ENCODE assay signal across 1 cellular context in the genomic region with DNA sequence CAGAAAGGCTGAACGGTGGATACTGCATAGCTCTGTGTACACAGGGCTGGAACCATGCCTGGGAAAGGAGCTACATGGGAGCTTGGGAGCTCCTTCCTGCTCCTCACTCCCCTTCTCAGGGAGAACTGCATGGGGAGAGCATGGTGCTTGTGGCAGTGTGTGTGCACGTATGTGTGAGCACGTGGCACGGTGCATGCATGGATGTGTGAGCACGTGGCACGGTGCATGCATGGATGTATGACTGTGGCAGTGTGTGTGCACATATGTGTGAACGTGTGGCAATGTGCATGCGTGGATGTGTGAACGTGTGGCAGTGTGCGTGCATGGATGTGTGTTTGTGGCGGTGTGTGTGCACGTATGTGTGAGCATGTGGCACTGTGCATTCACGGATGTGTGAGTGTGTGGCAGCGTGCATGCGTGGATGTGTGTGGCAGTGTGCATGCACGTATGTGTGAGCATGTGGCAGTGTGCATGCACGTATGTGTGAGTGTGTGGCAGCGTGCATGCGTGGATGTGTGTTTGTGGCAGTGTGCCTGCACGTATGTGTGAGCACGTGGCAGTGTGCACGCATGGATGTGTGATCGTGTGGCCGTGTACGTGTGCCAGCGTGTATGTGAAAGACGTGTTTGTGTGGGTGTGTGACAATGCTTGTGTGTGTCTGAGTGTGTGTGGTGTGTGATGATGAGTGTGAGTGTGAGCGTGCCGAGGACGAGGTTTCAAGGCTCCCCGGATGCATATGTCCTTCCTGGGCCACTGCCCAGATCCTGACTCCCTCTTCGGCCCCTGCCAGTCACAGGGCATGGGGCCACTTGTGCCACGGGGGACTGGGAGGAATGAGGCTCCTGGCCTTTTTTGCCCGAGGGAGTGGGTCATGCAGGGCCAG.
TF ChIP-seq lines count a peak whose summit lies in the region.

No MANE protein-coding gene starts in this region.

TF ChIP-seq in HepG2, 621 proteins besides CTCF, POLR2A, EP300 and RAD21 (continued from another document):
- TF ChIP-seq NCOA5 (CRISPR knock-in tag; IDR thresholded peaks at IDR 0.05) (no peak), ZNF232 (CRISPR knock-in tag; IDR thresholded peaks at IDR 0.05; ENCODE audit: borderline replicate concordance) (no peak), HDAC6 (IDR thresholded peaks at IDR 0.05; ENCODE audit: low read depth, low read length) (no peak), ZNF367 (CRISPR knock-in tag; IDR thresholded peaks at IDR 0.05; ENCODE audit: borderline replicate concordance) (no peak), MNT (IDR thresholded peaks at IDR 0.05) (peak; percentile 94), FOXC1 (CRISPR knock-in tag; IDR thresholded peaks at IDR 0.05; ENCODE audit: borderline replicate concordance) (no peak), ZNF263 (CRISPR knock-in tag; IDR thresholded peaks at IDR 0.05) (no peak), ATF2 (CRISPR knock-in tag; IDR thresholded peaks at IDR 0.05) (no peak), CEBPZ (IDR thresholded peaks at IDR 0.05; ENCODE audit: low read length) (no peak), SP1 (IDR thresholded peaks at IDR 0.05) (peak; percentile 47; the same call in 1 of the 2 replicates), SP1 (CRISPR knock-in tag; IDR thresholded peaks at IDR 0.05) (no peak), KDM5A (IDR thresholded peaks at IDR 0.05; ENCODE audit: borderline replicate concordance, low read length) (no peak), ATM (IDR thresholded peaks at IDR 0.05; ENCODE audit: borderline replicate concordance) (no peak), CAMTA2 (CRISPR knock-in tag; IDR thresholded peaks at IDR 0.05; ENCODE audit: borderline replicate concordance) (no peak), FOXA1 (IDR thresholded peaks at IDR 0.05) (peak; percentile 13; the same call in 1 of the 2 replicates), FOXA1 (CRISPR knock-in tag; IDR thresholded peaks at IDR 0.05) (no peak), SMAD9 (CRISPR knock-in tag; IDR thresholded peaks at IDR 0.05) (no peak), ZNF720 (CRISPR knock-in tag; IDR thresholded peaks at IDR 0.05) (no peak)
- TF ChIP-seq, protein P1, sequence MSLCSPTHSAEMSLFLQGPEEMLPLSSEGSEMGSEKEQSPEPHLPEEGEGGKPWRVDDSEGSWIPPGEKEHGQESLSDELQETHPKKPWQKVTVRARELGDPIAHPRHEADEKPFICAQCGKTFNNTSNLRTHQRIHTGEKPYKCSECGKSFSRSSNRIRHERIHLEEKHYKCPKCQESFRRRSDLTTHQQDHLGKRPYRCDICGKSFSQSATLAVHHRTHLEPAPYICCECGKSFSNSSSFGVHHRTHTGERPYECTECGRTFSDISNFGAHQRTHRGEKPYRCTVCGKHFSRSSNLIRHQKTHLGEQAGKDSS (CRISPR knock-in tag; IDR thresholded peaks at IDR 0.05; ENCODE audit: borderline replicate concordance, low read depth) = no peak
- TF ChIP-seq, protein P2, sequence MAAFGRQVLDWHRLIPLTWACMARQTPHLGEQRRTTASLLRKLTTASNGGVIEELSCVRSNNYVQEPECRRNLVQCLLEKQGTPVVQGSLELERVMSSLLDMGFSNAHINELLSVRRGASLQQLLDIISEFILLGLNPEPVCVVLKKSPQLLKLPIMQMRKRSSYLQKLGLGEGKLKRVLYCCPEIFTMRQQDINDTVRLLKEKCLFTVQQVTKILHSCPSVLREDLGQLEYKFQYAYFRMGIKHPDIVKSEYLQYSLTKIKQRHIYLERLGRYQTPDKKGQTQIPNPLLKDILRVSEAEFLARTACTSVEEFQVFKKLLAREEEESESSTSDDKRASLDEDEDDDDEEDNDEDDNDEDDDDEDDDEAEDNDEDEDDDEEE (CRISPR knock-in tag; IDR thresholded peaks at IDR 0.05) = no peak
- TF ChIP-seq, protein P3, sequence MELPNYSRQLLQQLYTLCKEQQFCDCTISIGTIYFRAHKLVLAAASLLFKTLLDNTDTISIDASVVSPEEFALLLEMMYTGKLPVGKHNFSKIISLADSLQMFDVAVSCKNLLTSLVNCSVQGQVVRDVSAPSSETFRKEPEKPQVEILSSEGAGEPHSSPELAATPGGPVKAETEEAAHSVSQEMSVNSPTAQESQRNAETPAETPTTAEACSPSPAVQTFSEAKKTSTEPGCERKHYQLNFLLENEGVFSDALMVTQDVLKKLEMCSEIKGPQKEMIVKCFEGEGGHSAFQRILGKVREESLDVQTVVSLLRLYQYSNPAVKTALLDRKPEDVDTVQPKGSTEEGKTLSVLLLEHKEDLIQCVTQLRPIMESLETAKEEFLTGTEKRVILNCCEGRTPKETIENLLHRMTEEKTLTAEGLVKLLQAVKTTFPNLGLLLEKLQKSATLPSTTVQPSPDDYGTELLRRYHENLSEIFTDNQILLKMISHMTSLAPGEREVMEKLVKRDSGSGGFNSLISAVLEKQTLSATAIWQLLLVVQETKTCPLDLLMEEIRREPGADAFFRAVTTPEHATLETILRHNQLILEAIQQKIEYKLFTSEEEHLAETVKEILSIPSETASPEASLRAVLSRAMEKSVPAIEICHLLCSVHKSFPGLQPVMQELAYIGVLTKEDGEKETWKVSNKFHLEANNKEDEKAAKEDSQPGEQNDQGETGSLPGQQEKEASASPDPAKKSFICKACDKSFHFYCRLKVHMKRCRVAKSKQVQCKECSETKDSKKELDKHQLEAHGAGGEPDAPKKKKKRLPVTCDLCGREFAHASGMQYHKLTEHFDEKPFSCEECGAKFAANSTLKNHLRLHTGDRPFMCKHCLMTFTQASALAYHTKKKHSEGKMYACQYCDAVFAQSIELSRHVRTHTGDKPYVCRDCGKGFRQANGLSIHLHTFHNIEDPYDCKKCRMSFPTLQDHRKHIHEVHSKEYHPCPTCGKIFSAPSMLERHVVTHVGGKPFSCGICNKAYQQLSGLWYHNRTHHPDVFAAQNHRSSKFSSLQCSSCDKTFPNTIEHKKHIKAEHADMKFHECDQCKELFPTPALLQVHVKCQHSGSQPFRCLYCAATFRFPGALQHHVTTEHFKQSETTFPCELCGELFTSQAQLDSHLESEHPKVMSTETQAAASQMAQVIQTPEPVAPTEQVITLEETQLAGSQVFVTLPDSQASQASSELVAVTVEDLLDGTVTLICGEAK (IDR thresholded peaks at IDR 0.05) = no peak
- TF ChIP-seq, protein P3 (CRISPR knock-in tag; IDR thresholded peaks at IDR 0.05) = no peak
- TF ChIP-seq, protein P4, sequence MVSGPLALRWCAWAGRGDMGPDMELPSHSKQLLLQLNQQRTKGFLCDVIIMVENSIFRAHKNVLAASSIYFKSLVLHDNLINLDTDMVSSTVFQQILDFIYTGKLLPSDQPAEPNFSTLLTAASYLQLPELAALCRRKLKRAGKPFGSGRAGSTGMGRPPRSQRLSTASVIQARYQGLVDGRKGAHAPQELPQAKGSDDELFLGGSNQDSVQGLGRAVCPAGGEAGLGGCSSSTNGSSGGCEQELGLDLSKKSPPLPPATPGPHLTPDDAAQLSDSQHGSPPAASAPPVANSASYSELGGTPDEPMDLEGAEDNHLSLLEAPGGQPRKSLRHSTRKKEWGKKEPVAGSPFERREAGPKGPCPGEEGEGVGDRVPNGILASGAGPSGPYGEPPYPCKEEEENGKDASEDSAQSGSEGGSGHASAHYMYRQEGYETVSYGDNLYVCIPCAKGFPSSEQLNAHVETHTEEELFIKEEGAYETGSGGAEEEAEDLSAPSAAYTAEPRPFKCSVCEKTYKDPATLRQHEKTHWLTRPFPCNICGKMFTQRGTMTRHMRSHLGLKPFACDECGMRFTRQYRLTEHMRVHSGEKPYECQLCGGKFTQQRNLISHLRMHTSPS (CRISPR knock-in tag; IDR thresholded peaks at IDR 0.05; ENCODE audit: low read depth) = no peak
- TF ChIP-seq, protein P5, sequence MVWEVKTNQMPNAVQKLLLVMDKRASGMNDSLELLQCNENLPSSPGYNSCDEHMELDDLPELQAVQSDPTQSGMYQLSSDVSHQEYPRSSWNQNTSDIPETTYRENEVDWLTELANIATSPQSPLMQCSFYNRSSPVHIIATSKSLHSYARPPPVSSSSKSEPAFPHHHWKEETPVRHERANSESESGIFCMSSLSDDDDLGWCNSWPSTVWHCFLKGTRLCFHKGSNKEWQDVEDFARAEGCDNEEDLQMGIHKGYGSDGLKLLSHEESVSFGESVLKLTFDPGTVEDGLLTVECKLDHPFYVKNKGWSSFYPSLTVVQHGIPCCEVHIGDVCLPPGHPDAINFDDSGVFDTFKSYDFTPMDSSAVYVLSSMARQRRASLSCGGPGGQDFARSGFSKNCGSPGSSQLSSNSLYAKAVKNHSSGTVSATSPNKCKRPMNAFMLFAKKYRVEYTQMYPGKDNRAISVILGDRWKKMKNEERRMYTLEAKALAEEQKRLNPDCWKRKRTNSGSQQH (CRISPR knock-in tag; IDR thresholded peaks at IDR 0.05; ENCODE audit: low read depth) = no peak
TF ChIP-seq in HepG2: peak in this region for 15.
